Comparison of ENCODE assay signal across 8 cellular contexts in the genomic region with DNA sequence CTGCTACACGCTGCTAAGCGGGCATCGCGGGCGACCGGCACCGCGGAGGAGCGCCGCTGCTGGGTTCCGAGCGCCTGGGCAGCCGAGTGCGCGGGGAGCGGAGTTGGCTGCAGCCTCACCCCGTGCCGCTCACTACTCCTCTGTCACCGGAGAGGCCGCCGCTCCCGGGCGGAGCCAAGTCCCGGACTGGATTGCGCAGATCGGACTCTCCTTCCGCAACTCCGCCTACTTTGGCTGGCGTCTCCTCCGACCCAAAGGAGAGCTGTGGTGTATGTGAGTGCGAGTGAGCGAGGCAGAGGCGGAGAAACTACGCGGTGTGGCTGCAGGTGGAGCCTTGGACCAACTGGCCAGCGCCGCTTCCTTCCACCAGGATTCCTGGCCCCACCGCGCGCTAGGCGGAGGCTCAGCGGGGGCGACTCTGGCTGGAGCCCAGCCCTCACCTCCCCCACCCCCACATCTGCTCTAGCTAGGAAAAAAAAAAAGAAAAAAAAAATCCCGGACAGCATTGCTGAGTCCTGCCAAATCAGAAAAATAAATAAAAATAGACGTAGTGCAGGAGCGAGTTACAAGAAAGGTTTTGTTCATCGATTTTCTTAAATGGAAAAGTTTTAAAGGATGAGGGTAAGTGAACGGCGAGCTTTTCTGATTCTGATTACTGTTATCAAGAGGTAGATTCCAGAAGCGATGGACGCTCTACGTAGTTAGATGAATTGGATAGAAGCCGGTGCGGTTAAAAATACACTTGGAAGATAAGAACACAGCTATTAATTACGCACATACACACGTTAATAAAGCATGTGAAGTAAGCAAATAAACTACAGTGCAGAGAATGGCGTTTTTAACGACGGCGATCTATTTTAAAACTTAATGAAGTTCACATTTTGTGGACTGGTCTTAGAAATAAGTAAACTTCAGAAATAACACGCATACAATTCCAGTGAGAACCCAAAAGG.
A peak's percentile ranks its signal among the peaks of the same experiment; 100 is the strongest.
DNase-seq lines count a peak whose midpoint lies in the region; ATAC-seq lines count a peak whose summit lies in the region.

A gene with protein sequence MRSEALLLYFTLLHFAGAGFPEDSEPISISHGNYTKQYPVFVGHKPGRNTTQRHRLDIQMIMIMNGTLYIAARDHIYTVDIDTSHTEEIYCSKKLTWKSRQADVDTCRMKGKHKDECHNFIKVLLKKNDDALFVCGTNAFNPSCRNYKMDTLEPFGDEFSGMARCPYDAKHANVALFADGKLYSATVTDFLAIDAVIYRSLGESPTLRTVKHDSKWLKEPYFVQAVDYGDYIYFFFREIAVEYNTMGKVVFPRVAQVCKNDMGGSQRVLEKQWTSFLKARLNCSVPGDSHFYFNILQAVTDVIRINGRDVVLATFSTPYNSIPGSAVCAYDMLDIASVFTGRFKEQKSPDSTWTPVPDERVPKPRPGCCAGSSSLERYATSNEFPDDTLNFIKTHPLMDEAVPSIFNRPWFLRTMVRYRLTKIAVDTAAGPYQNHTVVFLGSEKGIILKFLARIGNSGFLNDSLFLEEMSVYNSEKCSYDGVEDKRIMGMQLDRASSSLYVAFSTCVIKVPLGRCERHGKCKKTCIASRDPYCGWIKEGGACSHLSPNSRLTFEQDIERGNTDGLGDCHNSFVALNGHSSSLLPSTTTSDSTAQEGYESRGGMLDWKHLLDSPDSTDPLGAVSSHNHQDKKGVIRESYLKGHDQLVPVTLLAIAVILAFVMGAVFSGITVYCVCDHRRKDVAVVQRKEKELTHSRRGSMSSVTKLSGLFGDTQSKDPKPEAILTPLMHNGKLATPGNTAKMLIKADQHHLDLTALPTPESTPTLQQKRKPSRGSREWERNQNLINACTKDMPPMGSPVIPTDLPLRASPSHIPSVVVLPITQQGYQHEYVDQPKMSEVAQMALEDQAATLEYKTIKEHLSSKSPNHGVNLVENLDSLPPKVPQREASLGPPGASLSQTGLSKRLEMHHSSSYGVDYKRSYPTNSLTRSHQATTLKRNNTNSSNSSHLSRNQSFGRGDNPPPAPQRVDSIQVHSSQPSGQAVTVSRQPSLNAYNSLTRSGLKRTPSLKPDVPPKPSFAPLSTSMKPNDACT (minus strand): TSS at position 142 of the 953 bp plus-strand sequence. CDS start 69,879 bp downstream, outside the sequence.

- peak within 1 kb of the TSS; percentile 53 for H3K9ac ChIP-seq in mucosa of stomach (ENCODE audit: low read length)

- peak within 1 kb of the TSS; percentile 44 for H3K4me3 ChIP-seq in mucosa of stomach (ENCODE audit: low read length)

- H3K4me3 Mint-ChIP-seq in stimulated activated naive CD8-positive, alpha-beta T cell treated with anti-CD3 and anti-CD28 coated beads, Interleukin-15, amount 100 ng/mL, for 72 hours = peak within 1 kb of the TSS; percentile 89 to 97

- peaks cover 62% of the 10 kb centered on the region for H3K27me3 ChIP-seq in mucosa of stomach (ENCODE audit: control insufficient read depth, insufficient read depth, low read length)

- H3K9me3 ChIP-seq in mucosa of stomach (ENCODE audit: control insufficient read depth, low read length) = no peaks in the 10 kb centered on the region

- peak; percentile 19 to 91 (median 88) for DNase-seq in C1 segment of cervical spinal cord (lab: John Stamatoyannopoulos, UW)
- DNase-seq in NCI-H345 (lab: John Stamatoyannopoulos, UW) = peak; percentile 87
- peak; percentile 85 for DNase-seq in activated CD8-positive, alpha-beta memory T cell treated with anti-CD3 and anti-CD28 coated beads, Interleukin-2, amount 50 U/mL, for 48 hours
- DNase-seq in fibroblast of gingiva (ENCODE audit: low read depth) = peak; percentile 84
- peak; percentile 72 to 81 for DNase-seq in stimulated activated naive CD8-positive, alpha-beta T cell treated with anti-CD3 and anti-CD28 coated beads, Interleukin-15, amount 100 ng/mL, for 72 hours

- H3K4me1 ChIP-seq in mucosa of stomach (ENCODE audit: control insufficient read depth, insufficient read depth, low read length) = peaks cover 46% of the 10 kb centered on the region

- no peaks in the 10 kb centered on the region for H3K9me3 Mint-ChIP-seq in stimulated activated naive CD8-positive, alpha-beta T cell treated with anti-CD3 and anti-CD28 coated beads, Interleukin-15, amount 100 ng/mL, for 72 hours

- peaks cover 100% of the 10 kb centered on the region for H3K27me3 Mint-ChIP-seq in stimulated activated naive CD8-positive, alpha-beta T cell treated with anti-CD3 and anti-CD28 coated beads, Interleukin-15, amount 100 ng/mL, for 72 hours

- H3K27ac Mint-ChIP-seq in stimulated activated naive CD8-positive, alpha-beta T cell treated with anti-CD3 and anti-CD28 coated beads, Interleukin-15, amount 100 ng/mL, for 72 hours = peak within 1 kb of the TSS; percentile 15 to 19

- no peaks in the 10 kb centered on the region for H3K36me3 ChIP-seq in mucosa of stomach (ENCODE audit: control insufficient read depth, insufficient read depth, low read length)

- ATAC-seq in GM19023 (IDR thresholded peaks at IDR 0.05; ENCODE audit: unreplicated experiment) = peak; percentile 58
- peak; percentile 45 for ATAC-seq in HG03139 (IDR thresholded peaks at IDR 0.05; ENCODE audit: unreplicated experiment)
- ATAC-seq in stimulated activated naive CD8-positive, alpha-beta T cell treated with anti-CD3 and anti-CD28 coated beads, Interleukin-15, amount 100 ng/mL, for 72 hours = peak; percentile 68

- peaks cover 54% of the 10 kb centered on the region for H3K4me1 Mint-ChIP-seq in stimulated activated naive CD8-positive, alpha-beta T cell treated with anti-CD3 and anti-CD28 coated beads, Interleukin-15, amount 100 ng/mL, for 72 hours

Comparison
In these comparisons a context has a peak if more than half of its experiments do, and no peak if none do; other contexts are left out.
1. Peak in every context shown above with its lines: DNase-seq, ATAC-seq and H3K4me3 ChIP-seq.